Comparison of ENCODE assay signal across 1 cellular context in genomic region chr12:6067152-6067916, GRCh38.
TF ChIP-seq lines count a peak whose summit lies in the region.

No MANE protein-coding gene starts in this region.

TF ChIP-seq in GM12878, 131 proteins besides CTCF, POLR2A, EP300 and RAD21 (continued from another document):
- TF ChIP-seq PAX8 (IDR thresholded peaks at IDR 0.05) (no peak), SRF (IDR thresholded peaks at IDR 0.05; ENCODE audit: low read depth in 2 of 2, low read length in 2 of 2) (no peak), NR2C2 (IDR thresholded peaks at IDR 0.05; ENCODE audit: borderline replicate concordance, control insufficient read depth, insufficient read length, low read depth) (no peak), NFYA (IDR thresholded peaks at IDR 0.05; ENCODE audit: borderline replicate concordance, low read depth, low read length) (no peak), MYB (IDR thresholded peaks at IDR 0.05; ENCODE audit: borderline replicate concordance, low read depth, low read length) (no peak), FOXM1 (IDR thresholded peaks at IDR 0.05; ENCODE audit: low read depth, low read length) (no peak), ZNF592 (IDR thresholded peaks at IDR 0.05) (no peak), SMARCA5 (IDR thresholded peaks at IDR 0.05) (no peak), CHD1 (IDR thresholded peaks at IDR 0.05; ENCODE audit: low read depth, low read length) (no peak), YBX1 (IDR thresholded peaks at IDR 0.05) (no peak)
- TF ChIP-seq, protein P1, sequence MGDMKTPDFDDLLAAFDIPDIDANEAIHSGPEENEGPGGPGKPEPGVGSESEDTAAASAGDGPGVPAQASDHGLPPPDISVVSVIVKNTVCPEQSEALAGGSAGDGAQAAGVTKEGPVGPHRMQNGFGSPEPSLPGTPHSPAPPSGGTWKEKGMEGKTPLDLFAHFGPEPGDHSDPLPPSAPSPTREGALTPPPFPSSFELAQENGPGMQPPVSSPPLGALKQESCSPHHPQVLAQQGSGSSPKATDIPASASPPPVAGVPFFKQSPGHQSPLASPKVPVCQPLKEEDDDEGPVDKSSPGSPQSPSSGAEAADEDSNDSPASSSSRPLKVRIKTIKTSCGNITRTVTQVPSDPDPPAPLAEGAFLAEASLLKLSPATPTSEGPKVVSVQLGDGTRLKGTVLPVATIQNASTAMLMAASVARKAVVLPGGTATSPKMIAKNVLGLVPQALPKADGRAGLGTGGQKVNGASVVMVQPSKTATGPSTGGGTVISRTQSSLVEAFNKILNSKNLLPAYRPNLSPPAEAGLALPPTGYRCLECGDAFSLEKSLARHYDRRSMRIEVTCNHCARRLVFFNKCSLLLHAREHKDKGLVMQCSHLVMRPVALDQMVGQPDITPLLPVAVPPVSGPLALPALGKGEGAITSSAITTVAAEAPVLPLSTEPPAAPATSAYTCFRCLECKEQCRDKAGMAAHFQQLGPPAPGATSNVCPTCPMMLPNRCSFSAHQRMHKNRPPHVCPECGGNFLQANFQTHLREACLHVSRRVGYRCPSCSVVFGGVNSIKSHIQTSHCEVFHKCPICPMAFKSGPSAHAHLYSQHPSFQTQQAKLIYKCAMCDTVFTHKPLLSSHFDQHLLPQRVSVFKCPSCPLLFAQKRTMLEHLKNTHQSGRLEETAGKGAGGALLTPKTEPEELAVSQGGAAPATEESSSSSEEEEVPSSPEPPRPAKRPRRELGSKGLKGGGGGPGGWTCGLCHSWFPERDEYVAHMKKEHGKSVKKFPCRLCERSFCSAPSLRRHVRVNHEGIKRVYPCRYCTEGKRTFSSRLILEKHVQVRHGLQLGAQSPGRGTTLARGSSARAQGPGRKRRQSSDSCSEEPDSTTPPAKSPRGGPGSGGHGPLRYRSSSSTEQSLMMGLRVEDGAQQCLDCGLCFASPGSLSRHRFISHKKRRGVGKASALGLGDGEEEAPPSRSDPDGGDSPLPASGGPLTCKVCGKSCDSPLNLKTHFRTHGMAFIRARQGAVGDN (IDR thresholded peaks at IDR 0.05), result no peak
